ENCODE assay signal across 1 cellular context in the genomic region with DNA sequence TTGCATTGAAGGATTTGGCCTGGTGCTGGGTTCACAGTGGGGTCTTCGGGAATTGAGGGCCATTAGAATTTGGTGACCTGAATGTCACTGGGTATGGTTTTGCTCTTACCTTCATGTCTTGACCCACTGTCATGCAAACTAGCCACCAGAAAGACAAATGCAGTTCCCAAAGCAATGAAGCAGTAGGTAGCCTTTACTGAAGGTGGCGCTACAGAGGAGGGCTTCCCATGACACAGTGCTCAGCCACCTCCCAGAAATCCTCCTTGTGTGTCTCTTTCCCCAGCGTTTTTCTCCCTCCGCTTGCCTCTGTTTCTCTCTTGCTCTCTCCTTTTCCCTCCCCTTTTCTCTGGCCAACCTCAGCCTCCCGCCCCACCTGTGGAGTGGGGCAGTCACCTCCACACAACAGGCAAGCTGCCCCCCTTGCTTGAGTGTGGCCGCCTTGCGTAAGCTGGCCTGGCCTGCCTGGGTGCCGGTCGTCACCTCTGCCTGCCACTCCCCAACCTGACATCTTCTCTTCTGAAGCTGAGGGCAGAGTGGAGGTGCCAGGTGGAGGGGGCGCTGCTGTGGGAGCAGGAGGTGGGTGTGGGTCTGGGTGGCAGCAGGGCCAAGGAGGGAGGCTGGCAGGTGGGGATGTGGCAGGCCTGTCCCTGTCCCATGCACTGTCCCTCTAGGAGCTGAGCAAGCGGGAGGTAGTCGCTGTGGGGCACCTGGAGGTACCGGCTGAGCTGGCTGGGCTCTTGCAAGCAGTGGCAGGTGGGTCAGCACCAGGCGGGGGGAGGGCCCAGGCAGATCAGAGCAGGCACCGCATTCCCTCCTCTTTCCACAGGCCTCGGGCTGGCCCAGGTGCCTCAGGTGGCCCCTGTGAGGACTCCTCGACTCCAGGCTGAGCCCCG.
TF ChIP-seq lines count a peak whose summit lies in the region.

No MANE protein-coding gene starts in this region.

TF ChIP-seq in H1, 55 proteins besides CTCF, POLR2A, EP300 and RAD21:
- peak; percentile 44; the same call in 1 of the 2 replicates for TF ChIP-seq CEBPB (IDR thresholded peaks at IDR 0.05; ENCODE audit: low read depth, low read length)
- no peak for TF ChIP-seq GTF2F1 (IDR thresholded peaks at IDR 0.05; ENCODE audit: borderline replicate concordance, low read depth, low read length)
